Comparison of ENCODE assay signal across 8 cellular contexts in the genomic region with DNA sequence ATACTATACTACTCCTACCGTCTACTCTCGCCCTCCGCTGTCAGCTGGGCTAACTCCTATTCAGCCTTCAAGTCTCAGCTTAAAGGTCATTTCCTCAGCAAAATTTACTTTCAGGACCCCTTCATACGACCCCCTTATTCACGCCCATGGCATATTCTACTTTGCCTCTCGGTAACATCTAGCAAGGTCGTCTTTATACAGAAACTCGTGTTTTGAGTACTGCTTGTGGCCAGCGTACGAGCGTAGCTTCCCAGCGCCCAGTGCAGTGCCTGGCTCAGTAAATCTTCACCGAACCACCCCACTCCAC. TPM values are rescaled to one million over a fixed set of nuclear protein-coding genes. Genes with fewer than 3 reads are reported as not detected.
DNase-seq lines count a peak whose midpoint lies in the region; ATAC-seq and TF ChIP-seq lines count a peak whose summit lies in the region.

No MANE protein-coding gene starts in this region.

- peak overlapping the region; percentile 97 for H3K4me3 Mint-ChIP-seq in activated T-helper 1 cell treated with anti-CD3 and anti-CD28 coated beads, Interleukin-12 subunit alpha, Interleukin-12 subunit beta, Interleukin-2, Interleukin-4 antibody, amounts not matched to agents 30 ng/mL and 10 ng/mL and 1 ng/mL, durations not matched to agents 14 hours and 24 hours and 36 hours

- peak; percentile 5 for DNase-seq in H7
- no peak for DNase-seq in activated T-helper 1 cell treated with anti-CD3 and anti-CD28 coated beads, Interleukin-12 subunit alpha, Interleukin-12 subunit beta, Interleukin-2, Interleukin-4 antibody, amounts not matched to agents 30 ng/mL and 10 ng/mL and 1 ng/mL, durations not matched to agents 14 hours and 24 hours and 36 hours (ENCODE audit: low spot score)
- DNase-seq in iris pigment epithelial cell (ENCODE audit: low read depth): peak; percentile 23
- no peak for DNase-seq in testis
- no peak for DNase-seq in stimulated activated naive CD4-positive, alpha-beta T cell treated with Interleukin-2 at 50 U/mL for 16 hours (lab: John Stamatoyannopoulos, UW)
- no peak for DNase-seq in NCI-H2081 (lab: John Stamatoyannopoulos, UW)

- peaks cover 6% of the 10 kb centered on the region for H3K27me3 Mint-ChIP-seq in activated T-helper 1 cell treated with anti-CD3 and anti-CD28 coated beads, Interleukin-12 subunit alpha, Interleukin-12 subunit beta, Interleukin-2, Interleukin-4 antibody, amounts not matched to agents 30 ng/mL and 10 ng/mL and 1 ng/mL, durations not matched to agents 14 hours and 24 hours and 36 hours (ENCODE audit: insufficient read depth)

- H3K4me3 ChIP-seq in ACC112 (ENCODE audit: low read depth, low read length): peak overlapping the region; percentile 99
- H3K4me3 ChIP-seq in H7 (ENCODE audit: insufficient read depth, low read depth, low read length): peak overlapping the region; percentile 79
- H3K4me3 ChIP-seq in testis: peak overlapping the region; percentile 65 to 92

- H3K36me3 ChIP-seq in ACC112 (ENCODE audit: insufficient read depth, low read length): peaks cover 32% of the 10 kb centered on the region
- H3K36me3 ChIP-seq in H7 (replicated peaks; ENCODE audit: control insufficient read depth, insufficient read depth, low read length): peaks cover 11% of the 10 kb centered on the region
- H3K36me3 ChIP-seq in testis (ENCODE audit: low read depth, missing control alignments): no peaks in the 10 kb centered on the region

- peaks cover 13% of the 10 kb centered on the region for H3K4me1 ChIP-seq in ACC112 (ENCODE audit: control insufficient read depth, insufficient read depth, low read length, unreplicated experiment)
- H3K4me1 ChIP-seq in testis: peaks cover 7% of the 10 kb centered on the region

- H3K27ac ChIP-seq in ACC112 (ENCODE audit: low read depth, low read length) (peak overlapping the region; percentile 61; the same call in 1 of the 2 replicates), testis (peak overlapping the region; percentile 62 to 71)

- peak overlapping the region; percentile 98 for H2AFZ ChIP-seq in ACC112 (ENCODE audit: low read length, unreplicated experiment)

- no peak for TF ChIP-seq CTCF in testis (IDR thresholded peaks at IDR 0.05)

- TF ChIP-seq POLR2A in testis (IDR thresholded peaks at IDR 0.05): no peak

- no peaks in the 10 kb centered on the region for H3K9me3 ChIP-seq in testis

- peaks cover 13% of the 10 kb centered on the region for H3K4me1 Mint-ChIP-seq in activated T-helper 1 cell treated with anti-CD3 and anti-CD28 coated beads, Interleukin-12 subunit alpha, Interleukin-12 subunit beta, Interleukin-2, Interleukin-4 antibody, amounts not matched to agents 30 ng/mL and 10 ng/mL and 1 ng/mL, durations not matched to agents 14 hours and 24 hours and 36 hours (ENCODE audit: low read depth)

- ATAC-seq in HG02623 (IDR thresholded peaks at IDR 0.05; ENCODE audit: unreplicated experiment): no peak

- peaks cover 21% of the 10 kb centered on the region for H3K79me2 ChIP-seq in ACC112 (ENCODE audit: control insufficient read depth, insufficient read depth, low read length, unreplicated experiment)

- H3K27me3 ChIP-seq in ACC112 (ENCODE audit: insufficient read depth, low read length) (no peaks in the 10 kb centered on the region), H7 (ENCODE audit: control insufficient read depth, insufficient read depth, low read length) (no peaks in the 10 kb centered on the region), testis (no peaks in the 10 kb centered on the region)

- H3K9me3 Mint-ChIP-seq in activated T-helper 1 cell treated with anti-CD3 and anti-CD28 coated beads, Interleukin-12 subunit alpha, Interleukin-12 subunit beta, Interleukin-2, Interleukin-4 antibody, amounts not matched to agents 30 ng/mL and 10 ng/mL and 1 ng/mL, durations not matched to agents 14 hours and 24 hours and 36 hours: no peaks in the 10 kb centered on the region

- intact Hi-C loops in activated T-helper 1 cell treated with anti-CD3 and anti-CD28 coated beads, Interleukin-12 subunit alpha, Interleukin-12 subunit beta, Interleukin-2, Interleukin-4 antibody, amounts not matched to agents 30 ng/mL and 10 ng/mL and 1 ng/mL, durations not matched to agents 14 hours and 24 hours and 36 hours (cut with micrococcal nuclease): loop anchor here (1.0 to 10.0 kb wide), 7 partner anchors 34 to 1544 kb away; a partner anchor contains a TSS
- intact Hi-C loops in testis (cut with DNase I; ENCODE audit: low total_unique reads): no loop called here

- WGBS in testis, 2 donors: 1 to 2% methylated on average over 13 of the region's 13 CpGs

- peak overlapping the region; percentile 96 for H3K27ac Mint-ChIP-seq in activated T-helper 1 cell treated with anti-CD3 and anti-CD28 coated beads, Interleukin-12 subunit alpha, Interleukin-12 subunit beta, Interleukin-2, Interleukin-4 antibody, amounts not matched to agents 30 ng/mL and 10 ng/mL and 1 ng/mL, durations not matched to agents 14 hours and 24 hours and 36 hours

- H3K36me3 Mint-ChIP-seq in activated T-helper 1 cell treated with anti-CD3 and anti-CD28 coated beads, Interleukin-12 subunit alpha, Interleukin-12 subunit beta, Interleukin-2, Interleukin-4 antibody, amounts not matched to agents 30 ng/mL and 10 ng/mL and 1 ng/mL, durations not matched to agents 14 hours and 24 hours and 36 hours (ENCODE audit: low read depth): peaks cover 26% of the 10 kb centered on the region

RNA-seq across cellular contexts. Expression of a gene that starts 0.5 kb away (rescaled TPM):
- 17.1 and 23.0 TPM in 2 replicates for total RNA-seq in H7 (2014; rRNA removed; shearing (Covaris generic))
- 23.9 and 24.1 TPM in 2 replicates for total RNA-seq in activated T-helper 1 cell treated with anti-CD3 and anti-CD28 coated beads, Interleukin-12 subunit alpha, Interleukin-12 subunit beta, Interleukin-2, Interleukin-4 antibody, amounts not matched to agents 30 ng/mL and 10 ng/mL and 1 ng/mL, durations not matched to agents 14 hours and 24 hours and 36 hours
- total RNA-seq in testis: 10 to 100 TPM; 26.3 to 26.9 TPM
- 22.1 TPM for polyA plus RNA-seq in testis (ENCODE audit: insufficient read depth, low read depth, low replicate concordance)

RNA-seq across cellular contexts. Expression of a gene that starts 0.6 kb away (rescaled TPM):
- total RNA-seq in H7 (2014; rRNA removed; shearing (Covaris generic)): 0.15 and 0.35 TPM in 2 replicates
- not detected in 2 replicates for total RNA-seq in activated T-helper 1 cell treated with anti-CD3 and anti-CD28 coated beads, Interleukin-12 subunit alpha, Interleukin-12 subunit beta, Interleukin-2, Interleukin-4 antibody, amounts not matched to agents 30 ng/mL and 10 ng/mL and 1 ng/mL, durations not matched to agents 14 hours and 24 hours and 36 hours
- 10 to 100 TPM; 21.4 to 27.3 TPM for total RNA-seq in testis
- polyA plus RNA-seq in testis (ENCODE audit: insufficient read depth, low read depth, low replicate concordance): 76.0 TPM

RNA-seq across cellular contexts. Expression of a gene that starts 34.6 kb away (rescaled TPM):
- 28.8 and 30.7 TPM in 2 replicates for total RNA-seq in H7 (2014; rRNA removed; shearing (Covaris generic))
- total RNA-seq in activated T-helper 1 cell treated with anti-CD3 and anti-CD28 coated beads, Interleukin-12 subunit alpha, Interleukin-12 subunit beta, Interleukin-2, Interleukin-4 antibody, amounts not matched to agents 30 ng/mL and 10 ng/mL and 1 ng/mL, durations not matched to agents 14 hours and 24 hours and 36 hours: 86.3 and 89.9 TPM in 2 replicates
- 10 to 100 TPM; 41.3 to 53.9 TPM for total RNA-seq in testis
- 176 TPM for polyA plus RNA-seq in testis (ENCODE audit: insufficient read depth, low read depth, low replicate concordance)

Comparison
In these comparisons a context has a peak if more than half of its experiments do, and no peak if none do; other contexts are left out.
1. DNase-seq: peak in H7 (single experiment) and iris pigment epithelial cell (single experiment); none in activated T-helper 1 cell treated with anti-CD3 and anti-CD28 coated beads, Interleukin-12 subunit alpha, Interleukin-12 subunit beta, Interleukin-2, Interleukin-4 antibody, amounts not matched to agents 30 ng/mL and 10 ng/mL and 1 ng/mL, durations not matched to agents 14 hours and 24 hours and 36 hours (single experiment), testis (single experiment), stimulated activated naive CD4-positive, alpha-beta T cell treated with Interleukin-2 at 50 U/mL for 16 hours (single experiment) and NCI-H2081 (0 of 2).
2. RNA of a gene that starts 0.6 kb away (total RNA-seq): 21.4 to 27.3 TPM in testis; 0.15 to 0.35 TPM in H7 and not detected in activated T-helper 1 cell treated with anti-CD3 and anti-CD28 coated beads, Interleukin-12 subunit alpha, Interleukin-12 subunit beta, Interleukin-2, Interleukin-4 antibody, amounts not matched to agents 30 ng/mL and 10 ng/mL and 1 ng/mL, durations not matched to agents 14 hours and 24 hours and 36 hours; every median in the first group is over 10 times any median in the second.
3. Peak in every context shown above with its lines, with median percentiles within 50 percentile points of each other: H3K4me3 ChIP-seq.